In the genomic region with DNA sequence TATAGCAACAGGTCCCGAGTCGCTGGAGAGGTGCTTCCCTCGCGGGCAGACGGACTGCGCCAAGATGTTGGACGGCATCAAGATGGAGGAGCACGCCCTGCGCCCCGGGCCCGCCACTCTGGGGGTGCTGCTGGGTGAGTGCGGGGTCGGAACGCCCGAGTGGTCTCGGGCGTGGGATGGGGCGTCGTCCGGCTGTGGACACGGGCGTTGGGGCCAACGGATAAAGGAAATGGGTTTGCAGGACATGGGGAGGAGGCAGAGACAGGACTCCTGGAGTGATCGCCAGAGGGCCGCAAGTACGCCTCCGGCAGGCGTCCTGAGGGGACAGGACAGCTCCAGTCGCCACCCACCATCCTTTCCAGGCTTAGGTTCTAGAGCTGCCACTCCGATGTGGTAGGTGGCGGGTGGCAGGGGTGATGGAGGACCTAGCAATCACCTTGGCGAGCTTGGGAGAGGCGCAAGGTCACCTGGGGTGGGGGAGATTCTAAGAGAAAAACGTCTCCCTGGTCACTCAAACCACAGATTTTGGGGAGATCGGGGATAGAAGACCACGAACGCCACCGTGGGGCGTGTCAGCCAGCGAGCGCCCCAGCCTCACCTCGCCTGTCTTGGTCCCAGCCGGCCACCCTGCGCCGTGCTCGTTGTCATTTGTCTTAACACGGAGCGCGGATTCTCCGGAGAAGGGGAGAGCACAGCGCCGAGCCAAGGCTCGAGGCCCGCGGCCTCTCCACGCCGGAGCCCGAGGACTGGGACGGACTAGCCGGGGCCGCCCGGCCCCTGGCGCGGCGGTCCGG, we compare ENCODE assay signal across 7 cellular contexts. TPM values are rescaled to one million over a fixed set of nuclear protein-coding genes. Genes with fewer than 3 reads are reported as not detected.
DNase-seq lines count a peak whose midpoint lies in the region; ATAC-seq and TF ChIP-seq lines count a peak whose summit lies in the region.

No MANE protein-coding gene starts in this region.

- no peak overlapping the region for H4K8ac ChIP-seq in trophoblast cell (ENCODE audit: low read depth, low read length)

- no peak overlapping the region for H4K91ac ChIP-seq in trophoblast cell (ENCODE audit: low read depth, low read length)

- CTCF ChIA-PET in Caco-2 (lab: Charles Lee) (interaction anchor here (1.5 kb wide), 1 partner anchor 92 kb away, joined by 6 read pairs; no protein-coding TSS in a partner anchor), HEK293 (lab: Yijun Ruan, JAX) (interaction anchor here (1.8 kb wide), 1 partner anchor 88 kb away, joined by 6 read pairs; no protein-coding TSS in a partner anchor)

- peaks cover 7% of the 10 kb centered on the region for H3K4me1 Mint-ChIP-seq in Caco-2 (ENCODE audit: low read depth, unreplicated experiment)

- no peak overlapping the region for H2BK12ac ChIP-seq in trophoblast cell (ENCODE audit: low read length)

- no peak overlapping the region for H3K4ac ChIP-seq in trophoblast cell (ENCODE audit: low read depth, low read length)

- H3K36me3 Mint-ChIP-seq in Caco-2 (ENCODE audit: insufficient read depth, unreplicated experiment) = no peaks in the 10 kb centered on the region

- no peak overlapping the region for H2BK120ac ChIP-seq in trophoblast cell (ENCODE audit: insufficient read depth, low read length, poor library complexity)

- H3K4me2 ChIP-seq in trophoblast cell (ENCODE audit: low read length) = peak overlapping the region; percentile 37

- ATAC-seq in HG03045 (IDR thresholded peaks at IDR 0.05; ENCODE audit: unreplicated experiment) = no peak

- H3K79me2 ChIP-seq in trophoblast cell (ENCODE audit: control insufficient read depth, insufficient read depth, low read length, poor library complexity) = no peaks in the 10 kb centered on the region

- H2AFZ ChIP-seq in trophoblast cell (ENCODE audit: insufficient read depth, low read length, poor library complexity) = no peak overlapping the region

- H3K4me3 Mint-ChIP-seq in Caco-2 (ENCODE audit: unreplicated experiment) = peak overlapping the region; percentile 75

- no peak overlapping the region for H2AK5ac ChIP-seq in trophoblast cell (ENCODE audit: low read length)

- H3K27ac ChIP-seq in HEK293 (ENCODE audit: extremely low read depth, low read depth, low read length) (peak overlapping the region; percentile 24; the same call in 1 of the 2 replicates), trophoblast cell (ENCODE audit: low read depth, low read length) (no peak overlapping the region)

- no peak overlapping the region for H3K18ac ChIP-seq in trophoblast cell (ENCODE audit: low read length)

- no peak overlapping the region for H2BK5ac ChIP-seq in trophoblast cell (ENCODE audit: low read depth, low read length, poor library complexity)

- POLR2A ChIA-PET in Caco-2 (lab: Charles Lee) = no interaction called here
- POLR2A ChIA-PET in HEK293 (lab: Yijun Ruan, JAX) = no interaction called here

- TF ChIP-seq CTCF in Caco-2 (IDR thresholded peaks at IDR 0.05; ENCODE audit: insufficient read depth in 1 of 2, low read depth in 1 of 2, low read length in 1 of 2, severe bottlenecking in 1 of 2, unreplicated experiment in 1 of 2) (no peak), HEK293 (tag by site-specific recombination; IDR thresholded peaks at IDR 0.05) (no peak)

- peak overlapping the region; percentile 65 for H3K4me3 ChIP-seq in Caco-2 (ENCODE audit: low read depth, low read length)
- peak overlapping the region; percentile 46 for H3K4me3 ChIP-seq in HEK293 (ENCODE audit: low read depth, low read length)
- H3K4me3 ChIP-seq in trophoblast cell (ENCODE audit: low read depth, low read length) = no peak overlapping the region

- no peak overlapping the region for H4K12ac ChIP-seq in trophoblast cell (ENCODE audit: low read depth, low read length)

- no peaks in the 10 kb centered on the region for H3K79me1 ChIP-seq in trophoblast cell (ENCODE audit: low read length)

- peaks cover 10% of the 10 kb centered on the region; the same call in 1 of the 2 replicates for H3K4me1 ChIP-seq in Caco-2
- H3K4me1 ChIP-seq in HEK293 (ENCODE audit: control insufficient read depth, insufficient read depth, low read length) = peaks cover 4% of the 10 kb centered on the region; the same call in 1 of the 2 replicates
- peaks cover 7 to 18% of the 10 kb centered on the region in 2 experiments for H3K4me1 ChIP-seq in trophoblast cell (ENCODE audit: control insufficient read depth in 1 of 2, insufficient read depth in 2 of 2, low read length in 2 of 2)

- no peaks in the 10 kb centered on the region for H3K27me3 Mint-ChIP-seq in Caco-2 (ENCODE audit: insufficient read depth, unreplicated experiment)

- no peaks in the 10 kb centered on the region for H3K9me3 Mint-ChIP-seq in Caco-2 (ENCODE audit: unreplicated experiment)

- WGBS in trophoblast cell (ENCODE audit: extremely low coverage, insufficient coverage, insufficient read length) = no CpG with 5 or more reads among the region's 66 CpGs

- DNase-seq in Caco-2 (no peak), ecto neural progenitor cell (ENCODE audit: low spot score) (peak; percentile 70), trophoblast cell (no peak), DMS153 (lab: John Stamatoyannopoulos, UW) (no peak), glomerular visceral epithelial cell (ENCODE audit: extremely low spot score) (no peak)

- no peaks in the 10 kb centered on the region for H3K27me3 ChIP-seq in Caco-2 (replicated peaks; ENCODE audit: control insufficient read depth, insufficient read depth, low read length)
- H3K27me3 ChIP-seq in trophoblast cell (ENCODE audit: insufficient read depth, low read length) = peaks cover 96% of the 10 kb centered on the region

- H3K9me3 ChIP-seq in Caco-2 (no peaks in the 10 kb centered on the region), HEK293 (ENCODE audit: control insufficient read depth, insufficient read depth, low read depth, low read length) (no peaks in the 10 kb centered on the region), trophoblast cell (ENCODE audit: insufficient read depth, low read depth, low read length) (peaks cover 12% of the 10 kb centered on the region)

- no peak overlapping the region for H3K27ac Mint-ChIP-seq in Caco-2 (ENCODE audit: unreplicated experiment)

- H3K36me3 ChIP-seq in Caco-2 (ENCODE audit: control insufficient read depth, insufficient read depth, low read length) (no peaks in the 10 kb centered on the region), HEK293 (ENCODE audit: control insufficient read depth in 2 of 2, insufficient read depth in 1 of 2, low read length in 2 of 2) (peaks cover 0 to 10% of the 10 kb centered on the region in 2 experiments; a peak in 1 of 3 replicates), trophoblast cell (ENCODE audit: control insufficient read depth in 1 of 2, insufficient read depth in 2 of 2, low read length in 2 of 2) (no peaks in the 10 kb centered on the region)

- no peak overlapping the region for H3K14ac ChIP-seq in trophoblast cell (ENCODE audit: low read length)

- H3K23ac ChIP-seq in trophoblast cell (ENCODE audit: low read length) = no peak overlapping the region

- H3K9ac ChIP-seq in trophoblast cell (ENCODE audit: low read length) = no peak overlapping the region

- BruUV-seq in Caco-2 (replicated peaks; lab: Mats Ljungman, UMichigan) = no TSS peak

- intact Hi-C loops in Caco-2 (cut with micrococcal nuclease; ENCODE audit: unreplicated experiment) = loop anchor here (5.0 kb wide), 1 partner anchor 38 kb away; no protein-coding TSS in a partner anchor

TF ChIP-seq in HEK293, 187 proteins besides CTCF, POLR2A, EP300 and RAD21 (continues in another document):
- TF ChIP-seq, protein P1, sequence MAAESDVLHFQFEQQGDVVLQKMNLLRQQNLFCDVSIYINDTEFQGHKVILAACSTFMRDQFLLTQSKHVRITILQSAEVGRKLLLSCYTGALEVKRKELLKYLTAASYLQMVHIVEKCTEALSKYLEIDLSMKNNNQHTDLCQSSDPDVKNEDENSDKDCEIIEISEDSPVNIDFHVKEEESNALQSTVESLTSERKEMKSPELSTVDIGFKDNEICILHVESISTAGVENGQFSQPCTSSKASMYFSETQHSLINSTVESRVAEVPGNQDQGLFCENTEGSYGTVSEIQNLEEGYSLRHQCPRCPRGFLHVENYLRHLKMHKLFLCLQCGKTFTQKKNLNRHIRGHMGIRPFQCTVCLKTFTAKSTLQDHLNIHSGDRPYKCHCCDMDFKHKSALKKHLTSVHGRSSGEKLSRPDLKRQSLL (tag by site-specific recombination; IDR thresholded peaks at IDR 0.05) = peak; percentile 45; the same call in 1 of the 2 replicates
- peak; percentile 18 for TF ChIP-seq ZNF335 (tag by site-specific recombination; conservative IDR thresholded peaks at IDR 0.05)
- peak; percentile 31 for TF ChIP-seq ZIC2 (tag by site-specific recombination; IDR thresholded peaks at IDR 0.05)
- 0 out of 2 replicates have a peak, but pooled peaks have one; percentile 20 for TF ChIP-seq ZEB2 (tag by site-specific recombination; IDR thresholded peaks at IDR 0.05)
- TF ChIP-seq ZBTB8A (tag by site-specific recombination; IDR thresholded peaks at IDR 0.05) = peak; percentile 89
- TF ChIP-seq SCRT2 (tag by site-specific recombination; IDR thresholded peaks at IDR 0.05) = peak; percentile 88
- no peak for TF ChIP-seq KLF9 (tag by site-specific recombination; IDR thresholded peaks at IDR 0.05; ENCODE audit: low read depth)
- peak; percentile 82 for TF ChIP-seq ZNF777 (tag by site-specific recombination; IDR thresholded peaks at IDR 0.05; ENCODE audit: borderline replicate concordance)
- peak; percentile 33; the same call in 1 of the 2 replicates for TF ChIP-seq SCRT1 (tag by site-specific recombination; IDR thresholded peaks at IDR 0.05; ENCODE audit: borderline replicate concordance)
- TF ChIP-seq ZNF311 (tag by site-specific recombination; IDR thresholded peaks at IDR 0.05; ENCODE audit: borderline replicate concordance) = no peak
- peak; percentile 53; the same call in 1 of the 2 replicates for TF ChIP-seq ZBTB20 (tag by site-specific recombination; IDR thresholded peaks at IDR 0.05)
- TF ChIP-seq, protein P2, sequence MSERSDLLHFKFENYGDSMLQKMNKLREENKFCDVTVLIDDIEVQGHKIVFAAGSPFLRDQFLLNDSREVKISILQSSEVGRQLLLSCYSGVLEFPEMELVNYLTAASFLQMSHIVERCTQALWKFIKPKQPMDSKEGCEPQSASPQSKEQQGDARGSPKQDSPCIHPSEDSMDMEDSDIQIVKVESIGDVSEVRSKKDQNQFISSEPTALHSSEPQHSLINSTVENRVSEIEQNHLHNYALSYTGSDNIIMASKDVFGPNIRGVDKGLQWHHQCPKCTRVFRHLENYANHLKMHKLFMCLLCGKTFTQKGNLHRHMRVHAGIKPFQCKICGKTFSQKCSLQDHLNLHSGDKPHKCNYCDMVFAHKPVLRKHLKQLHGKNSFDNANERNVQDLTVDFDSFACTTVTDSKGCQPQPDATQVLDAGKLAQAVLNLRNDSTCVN (tag by site-specific recombination; optimal IDR thresholded peaks at IDR 0.05) = peak; percentile 24

RNA-seq across cellular contexts. Expression of a gene that starts 0.9 kb away (rescaled TPM):
- total RNA-seq in Caco-2 (2022) = 15.5 and 17.0 TPM in 2 replicates
- polyA plus RNA-seq in trophoblast cell (2013) = 0.08 and 0.21 TPM in 2 replicates
